In the genomic region with DNA sequence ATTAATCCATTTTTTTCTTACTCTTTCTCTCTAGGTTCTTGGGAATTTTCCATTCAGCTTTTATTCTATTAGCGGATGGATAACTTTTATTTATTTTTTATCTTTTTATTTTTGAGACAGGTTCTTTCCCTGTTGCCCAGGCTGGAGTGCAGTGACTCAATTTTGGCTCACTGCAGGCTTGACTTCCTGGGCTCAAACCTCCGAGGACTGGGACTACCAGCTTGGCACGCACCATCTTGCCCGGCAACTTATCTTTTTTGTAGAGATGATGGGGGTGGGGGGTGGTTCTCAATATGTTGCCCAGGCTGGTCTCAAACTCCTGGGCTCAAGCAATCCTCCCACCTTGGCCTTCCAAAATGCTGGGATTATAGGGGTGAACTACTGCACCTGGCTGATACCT, we compare ENCODE assay signal across 24 cellular contexts. TPM values are rescaled to one million over a fixed set of nuclear protein-coding genes. Genes with fewer than 3 reads are reported as not detected.
"Had no signal": no experiment of that assay in that cellular context is flagged by ENCODE, and none has a peak within 500 bp of the region (broad histone marks: within the 10 kb centered on the region; RNA-seq: fewer than 3 reads in every experiment).

No MANE protein-coding gene starts in this region.

- DNase-seq: activated CD4-positive, alpha-beta T cell treated with anti-CD3 and anti-CD28 coated beads, Interleukin-2, amount 50 U/mL, for 4 hours; activated CD8-positive, alpha-beta memory T cell treated with anti-CD3 and anti-CD28 coated beads for 24 hours; activated CD8-positive, alpha-beta memory T cell treated with anti-CD3 and anti-CD28 coated beads, Interleukin-2, amount 50 U/mL, for 4 hours; activated T-cell treated with anti-CD3 and anti-CD28 coated beads, Interleukin-2, amount 50 U/mL, for 24 hours; aorta; central memory CD4-positive, alpha-beta T cell; dermis blood vessel endothelial cell; effector CD8-positive, alpha-beta T cell; glutamatergic neuron; immature natural killer cell; left ventricle myocardium inferior; pancreas; psoas muscle; right cardiac atrium; stimulated activated CD4-positive, alpha-beta T cell treated with anti-CD3 and anti-CD28 coated beads, Interleukin-12 subunit alpha, Interleukin-12 subunit beta, amount 100 ng/mL, for 4 hours; stimulated activated naive CD8-positive, alpha-beta T cell treated with anti-CD3 and anti-CD28 coated beads, Interleukin-15, amount 100 ng/mL, for 72 hours had no signal

- H3K4me3 Mint-ChIP-seq: activated T-cell treated with anti-CD3 and anti-CD28 coated beads, Interleukin-2, amount 50 U/mL, for 24 hours; activated T-helper 17 cell treated with anti-CD3 and anti-CD28 coated beads, Interleukin-2, amount 50 U/mL, for 72 hours; brain; immature natural killer cell; nephron; stimulated activated naive CD8-positive, alpha-beta T cell treated with anti-CD3 and anti-CD28 coated beads, Interleukin-15, amount 100 ng/mL, for 72 hours had no signal

- ATAC-seq: activated naive CD4-positive, alpha-beta T cell treated with anti-CD3 and anti-CD28 coated beads, Interleukin-2, amount 50 U/mL, for 72 hours; activated T-helper 17 cell treated with anti-CD3 and anti-CD28 coated beads, Interleukin-2, amount 50 U/mL, for 72 hours; esophagus mucosa; pancreas; psoas muscle; right cardiac atrium; stimulated activated naive CD8-positive, alpha-beta T cell treated with anti-CD3 and anti-CD28 coated beads, Interleukin-15, amount 100 ng/mL, for 72 hours had no signal

- H2AFZ ChIP-seq: hepatocyte had no signal

- H3K9me3 ChIP-seq: left ventricle myocardium inferior, pancreas, psoas muscle, tibial nerve had no signal

- H3K27me3 Mint-ChIP-seq: activated T-cell treated with anti-CD3 and anti-CD28 coated beads, Interleukin-2, amount 50 U/mL, for 24 hours; activated T-helper 17 cell treated with anti-CD3 and anti-CD28 coated beads, Interleukin-2, amount 50 U/mL, for 72 hours had no signal

- H3K4me2 ChIP-seq: hepatocyte had no signal

- H3K27me3 ChIP-seq: hepatocyte, pancreas, tibial nerve had no signal

- H3K4me3 ChIP-seq: hepatocyte, left ventricle myocardium inferior, pancreas, psoas muscle, tibial nerve had no signal

- H3K36me3 ChIP-seq: left ventricle myocardium inferior, pancreas, tibial nerve had no signal

- H3K27ac ChIP-seq: hepatocyte, left ventricle myocardium inferior, pancreas, psoas muscle had no signal

- H3K4me1 ChIP-seq: pancreas had no signal

- H3K9me3 Mint-ChIP-seq: activated naive CD4-positive, alpha-beta T cell treated with anti-CD3 and anti-CD28 coated beads, Interleukin-2, amount 50 U/mL, for 72 hours; activated T-cell treated with anti-CD3 and anti-CD28 coated beads, Interleukin-2, amount 50 U/mL, for 24 hours; activated T-helper 17 cell treated with anti-CD3 and anti-CD28 coated beads, Interleukin-2, amount 50 U/mL, for 72 hours; brain; immature natural killer cell; nephron; stimulated activated naive CD8-positive, alpha-beta T cell treated with anti-CD3 and anti-CD28 coated beads, Interleukin-15, amount 100 ng/mL, for 72 hours had no signal

- H3K27ac Mint-ChIP-seq: activated naive CD4-positive, alpha-beta T cell treated with anti-CD3 and anti-CD28 coated beads, Interleukin-2, amount 50 U/mL, for 72 hours; activated T-cell treated with anti-CD3 and anti-CD28 coated beads, Interleukin-2, amount 50 U/mL, for 24 hours; activated T-helper 17 cell treated with anti-CD3 and anti-CD28 coated beads, Interleukin-2, amount 50 U/mL, for 72 hours; brain; immature natural killer cell; stimulated activated naive CD8-positive, alpha-beta T cell treated with anti-CD3 and anti-CD28 coated beads, Interleukin-15, amount 100 ng/mL, for 72 hours had no signal

- H3K36me3 Mint-ChIP-seq: activated naive CD4-positive, alpha-beta T cell treated with anti-CD3 and anti-CD28 coated beads, Interleukin-2, amount 50 U/mL, for 72 hours; brain; immature natural killer cell had no signal

- H3K79me2 ChIP-seq: hepatocyte had no signal

RNA-seq across cellular contexts. Expression of gene CHIT1, which starts 36.1 kb away (rescaled TPM):
- total RNA-seq: left ventricle myocardium inferior, lung microvascular endothelial cell had no signal
- polyA plus RNA-seq: immature natural killer cell had no signal
